In genomic region chr6:166488081-166488685, GRCh38 we compare ENCODE assay signal across 9 cellular contexts.
DNase-seq lines count a peak whose midpoint lies in the region; ATAC-seq and TF ChIP-seq lines count a peak whose summit lies in the region.
"Had no signal": no experiment of that assay in that cellular context is flagged by ENCODE, and none has a peak within 500 bp of the region (broad histone marks: within the 10 kb centered on the region; RNA-seq: fewer than 3 reads in every experiment).

No MANE protein-coding gene starts in this region.

- no peak overlapping the region for H3K4me3 Mint-ChIP-seq in Calu3 (ENCODE audit: low read depth, unreplicated experiment)

- no peaks in the 10 kb centered on the region for H3K27me3 Mint-ChIP-seq in Calu3 (ENCODE audit: unreplicated experiment)

- ATAC-seq in GM21381 (IDR thresholded peaks at IDR 0.05; ENCODE audit: unreplicated experiment) = peak; percentile 94

- H3K9me3 Mint-ChIP-seq in Calu3 (ENCODE audit: low read depth, unreplicated experiment) = no peaks in the 10 kb centered on the region

- DNase-seq in AML-193 (lab: John Stamatoyannopoulos, UW) = peak; percentile 45 to 52
- DNase-seq in KG1 (lab: John Stamatoyannopoulos, UW) = peak; percentile 66
- peak; percentile 45 for DNase-seq in activated CD8-positive, alpha-beta memory T cell treated with anti-CD3 and anti-CD28 coated beads, Interleukin-2, amount 50 U/mL, for 24 hours (ENCODE audit: extremely low read depth)
- DNase-seq in fibroblast of the aortic adventitia (ENCODE audit: low read depth) = peak; percentile 23
- no peak for DNase-seq in Calu3
- no peak for DNase-seq in DMS53 (lab: John Stamatoyannopoulos, UW)

- peak overlapping the region; percentile 42 for H3K27ac ChIP-seq in skeletal muscle tissue (ENCODE audit: low read depth, low read length)
- H3K27ac ChIP-seq: epithelial cell of prostate had no signal

- H3K27me3 ChIP-seq in skeletal muscle tissue (ENCODE audit: control insufficient read depth in 3 of 3, insufficient read depth in 3 of 3, low read length in 3 of 3) = no peaks in the 10 kb centered on the region

- H3K36me3 Mint-ChIP-seq in Calu3 (ENCODE audit: insufficient read depth, unreplicated experiment) = peaks cover 20% of the 10 kb centered on the region

- no peak overlapping the region for H3K9ac ChIP-seq in skeletal muscle tissue (ENCODE audit: low read depth in 1 of 3, low read length in 3 of 3)

- H3K27ac Mint-ChIP-seq in Calu3 (ENCODE audit: unreplicated experiment) = no peak overlapping the region

- H3K4me1 ChIP-seq in skeletal muscle tissue (ENCODE audit: control insufficient read depth in 3 of 3, insufficient read depth in 3 of 3, low read length in 3 of 3) = peaks cover 2 to 8% (median 4%) of the 10 kb centered on the region in 3 donors

- H3K4me3 ChIP-seq in fibroblast of the aortic adventitia (ENCODE audit: low read depth, low read length) (no peak overlapping the region), skeletal muscle tissue (ENCODE audit: low read length in 3 of 3) (no peak overlapping the region)

- H3K36me3 ChIP-seq in skeletal muscle tissue (ENCODE audit: control insufficient read depth in 3 of 3, insufficient read depth in 3 of 3, low read length in 3 of 3) = peaks cover 40 to 57% (median 44%) of the 10 kb centered on the region in 3 donors

- no peaks in the 10 kb centered on the region for H3K9me3 ChIP-seq in skeletal muscle tissue (ENCODE audit: control insufficient read depth in 3 of 3, low read length in 3 of 3)

- intact Hi-C loops in Calu3 (cut with micrococcal nuclease; ENCODE audit: unreplicated experiment) = no loop called here

- CTCF ChIA-PET in Calu3 (lab: Charles Lee) = no interaction called here

- TF ChIP-seq CTCF in fibroblast of the aortic adventitia (IDR thresholded peaks at IDR 0.05; ENCODE audit: insufficient read depth, low read length) (no peak), Calu3 (IDR thresholded peaks at IDR 0.05; ENCODE audit: unreplicated experiment) (no peak)

- no TSS peak for BruUV-seq in Calu3 (replicated peaks; lab: Mats Ljungman, UMichigan)

- peaks cover 25% of the 10 kb centered on the region for H3K4me1 Mint-ChIP-seq in Calu3 (ENCODE audit: low read depth, unreplicated experiment)

Comparison
In these comparisons a context has a peak if more than half of its experiments do, and no peak if none do; other contexts are left out.
1. DNase-seq: peak in AML-193 (2 of 2), KG1 (single experiment), activated CD8-positive, alpha-beta memory T cell treated with anti-CD3 and anti-CD28 coated beads, Interleukin-2, amount 50 U/mL, for 24 hours (single experiment) and fibroblast of the aortic adventitia (single experiment); none in Calu3 (single experiment) and DMS53 (single experiment).